In the genomic region with DNA sequence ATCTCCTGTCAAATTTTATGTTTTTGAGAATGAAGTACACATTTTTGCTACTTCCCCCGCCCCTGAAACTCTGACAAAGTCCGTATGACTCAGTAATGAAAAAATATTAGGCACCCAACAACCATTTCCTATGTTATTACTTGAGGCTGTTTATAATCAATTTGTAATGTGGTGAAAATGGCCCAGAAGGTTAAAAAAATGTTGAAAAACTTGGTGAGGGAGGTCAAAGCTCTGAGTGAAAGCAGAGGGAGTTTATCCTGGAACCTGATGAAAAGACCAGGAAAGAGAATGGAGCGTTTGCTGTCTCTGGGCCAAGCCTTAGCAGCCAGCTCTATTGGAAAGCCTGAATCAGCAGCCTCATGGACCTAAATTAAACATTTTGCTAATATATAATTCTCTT, we compare ENCODE assay signal across 1 cellular context.
TF ChIP-seq lines count a peak whose summit lies in the region.

No MANE protein-coding gene starts in this region.

TF ChIP-seq in IMR-90, 13 proteins besides CTCF, POLR2A, EP300 and RAD21:
- TF ChIP-seq BHLHE40 (IDR thresholded peaks at IDR 0.05; ENCODE audit: low read depth, low read length) (no peak), MAFK (IDR thresholded peaks at IDR 0.05; ENCODE audit: low read depth, low read length) (no peak), RFX5 (IDR thresholded peaks at IDR 0.05; ENCODE audit: low read depth, low read length) (no peak), RCOR1 (IDR thresholded peaks at IDR 0.05; ENCODE audit: insufficient replicate concordance, low read length) (no peak), NFE2L2 (IDR thresholded peaks at IDR 0.05; ENCODE audit: low read depth, low read length) (no peak), FOS (IDR thresholded peaks at IDR 0.05; ENCODE audit: low read depth, low read length) (no peak), MXI1 (IDR thresholded peaks at IDR 0.05; ENCODE audit: borderline replicate concordance, low read depth, low read length) (no peak), MAZ (IDR thresholded peaks at IDR 0.05; ENCODE audit: borderline replicate concordance, low read depth, low read length) (no peak), SMC3 (IDR thresholded peaks at IDR 0.05; ENCODE audit: low read depth, low read length) (no peak), CEBPB (IDR thresholded peaks at IDR 0.05; ENCODE audit: low read depth, low read length) (no peak), CHD1 (IDR thresholded peaks at IDR 0.05; ENCODE audit: low read depth, low read length) (no peak)
- TF ChIP-seq, protein P1, sequence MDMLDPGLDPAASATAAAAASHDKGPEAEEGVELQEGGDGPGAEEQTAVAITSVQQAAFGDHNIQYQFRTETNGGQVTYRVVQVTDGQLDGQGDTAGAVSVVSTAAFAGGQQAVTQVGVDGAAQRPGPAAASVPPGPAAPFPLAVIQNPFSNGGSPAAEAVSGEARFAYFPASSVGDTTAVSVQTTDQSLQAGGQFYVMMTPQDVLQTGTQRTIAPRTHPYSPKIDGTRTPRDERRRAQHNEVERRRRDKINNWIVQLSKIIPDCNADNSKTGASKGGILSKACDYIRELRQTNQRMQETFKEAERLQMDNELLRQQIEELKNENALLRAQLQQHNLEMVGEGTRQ (IDR thresholded peaks at IDR 0.05; ENCODE audit: low read depth, low read length), result no peak
- TF ChIP-seq, protein P2, sequence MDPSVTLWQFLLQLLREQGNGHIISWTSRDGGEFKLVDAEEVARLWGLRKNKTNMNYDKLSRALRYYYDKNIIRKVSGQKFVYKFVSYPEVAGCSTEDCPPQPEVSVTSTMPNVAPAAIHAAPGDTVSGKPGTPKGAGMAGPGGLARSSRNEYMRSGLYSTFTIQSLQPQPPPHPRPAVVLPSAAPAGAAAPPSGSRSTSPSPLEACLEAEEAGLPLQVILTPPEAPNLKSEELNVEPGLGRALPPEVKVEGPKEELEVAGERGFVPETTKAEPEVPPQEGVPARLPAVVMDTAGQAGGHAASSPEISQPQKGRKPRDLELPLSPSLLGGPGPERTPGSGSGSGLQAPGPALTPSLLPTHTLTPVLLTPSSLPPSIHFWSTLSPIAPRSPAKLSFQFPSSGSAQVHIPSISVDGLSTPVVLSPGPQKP (IDR thresholded peaks at IDR 0.05; ENCODE audit: borderline replicate concordance, low read depth, low read length), result no peak
